Comparison of ENCODE assay signal across 8 cellular contexts in the genomic region with DNA sequence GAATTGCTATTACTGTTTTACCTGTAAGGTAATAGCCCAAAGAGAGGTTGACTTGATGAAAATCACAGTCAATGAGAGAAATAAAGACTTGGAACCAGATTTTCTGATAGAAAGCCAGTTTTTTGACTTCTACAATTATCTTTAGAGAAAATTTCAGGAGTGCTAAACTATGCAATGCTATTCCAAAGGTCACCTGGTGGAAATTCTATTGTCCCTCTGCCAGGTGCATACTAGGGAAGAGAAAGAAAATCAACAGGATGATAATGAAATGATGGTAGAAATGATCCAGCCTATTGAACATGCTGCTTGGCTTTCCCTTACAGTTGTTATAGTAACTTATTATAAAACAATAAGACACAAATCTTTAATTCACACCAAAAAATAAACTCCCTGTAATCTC.
"Had no signal": no experiment of that assay in that cellular context is flagged by ENCODE, and none has a peak within 500 bp of the region (broad histone marks: within the 10 kb centered on the region; RNA-seq: fewer than 3 reads in every experiment).

No MANE protein-coding gene starts in this region.

- DNase-seq: IMR-90, KBM-7, KG1 had no signal

- H3K9ac ChIP-seq: KMS-11 had no signal

- H3K4me3 ChIP-seq: K562 had no signal

- H3K9me3 Mint-ChIP-seq: IgD-negative memory B cell had no signal

- H3K4me3 Mint-ChIP-seq: IgD-negative memory B cell had no signal

- FAIRE-seq: HTR-8/SVneo, K562 had no signal

- H3K4me2 ChIP-seq: KMS-11 had no signal

- ATAC-seq: K562 had no signal

- H3K27me3 Mint-ChIP-seq: IgD-negative memory B cell had no signal

- H3K4me1 Mint-ChIP-seq: IgD-negative memory B cell had no signal

- H3K36me3 Mint-ChIP-seq: IgD-negative memory B cell had no signal

- H3K27ac ChIP-seq: HL-60, KMS-11 had no signal
